In genomic region chr7:137818036-137818435, GRCh38 we compare ENCODE assay signal across 24 cellular contexts. TPM values are rescaled to one million over a fixed set of nuclear protein-coding genes. Genes with fewer than 3 reads are reported as not detected.
DNase-seq lines count a peak whose midpoint lies in the region; ATAC-seq, FAIRE-seq and TF ChIP-seq lines count a peak whose summit lies in the region.
"Had no signal": no experiment of that assay in that cellular context is flagged by ENCODE, and none has a peak within 500 bp of the region (broad histone marks: within the 10 kb centered on the region; RNA-seq: fewer than 3 reads in every experiment).

No MANE protein-coding gene starts in this region.

- no peaks in the 10 kb centered on the region for H3K79me2 ChIP-seq in fibroblast of lung (ENCODE audit: control insufficient read depth, insufficient read depth, low read length)

- no peak overlapping the region for H3K27ac ChIP-seq in fibroblast of lung (ENCODE audit: insufficient read depth, low read length)
- no peak overlapping the region for H3K27ac ChIP-seq in small intestine (ENCODE audit: low read depth in 1 of 2, low read length in 1 of 2)
- H3K27ac ChIP-seq: breast epithelium, C4-2B, psoas muscle, spleen had no signal

- DNase-seq in NCI-H2029 treated with DMSO at 0.1 percent for 48 hours (lab: John Stamatoyannopoulos, UW) (peak; percentile 22), NCI-H2029 (lab: John Stamatoyannopoulos, UW) (no peak), LHCN-M2 (ENCODE audit: low read depth) (peak; percentile 86), fibroblast of lung (ENCODE audit: low read depth in 2 of 2) (peak; percentile 44 to 73), small intestine (peak; percentile 3), ecto neural progenitor cell (ENCODE audit: low spot score) (no peak)
- DNase-seq: activated CD8-positive, alpha-beta memory T cell treated with anti-CD3 and anti-CD28 coated beads, Interleukin-2, amount 10 ng/mL, durations not matched to agents 7 days and 5 days; activated naive CD8-positive, alpha-beta T cell treated with anti-CD3 and anti-CD28 coated beads for 36 hours; Kasumi-1; left colon; midbrain; NCI-H1694; NCI-H446; psoas muscle; spleen; stimulated activated CD8-positive, alpha-beta memory T cell treated with anti-CD3 and anti-CD28 coated beads, Interleukin-4, amount 100 ng/mL, for 48 hours; substantia nigra; SW 1271 had no signal

- WGBS in small intestine, 3 donors, result 62 to 65% (median 64%) methylated on average over 2 of the region's 2 CpGs

- H3K36me3 ChIP-seq in fibroblast of lung (ENCODE audit: control insufficient read depth, insufficient read depth, low read length) (no peaks in the 10 kb centered on the region), small intestine (ENCODE audit: control insufficient read depth in 2 of 2, insufficient read depth in 2 of 2, low read length in 2 of 2) (no peaks in the 10 kb centered on the region)
- H3K36me3 ChIP-seq: breast epithelium, spleen had no signal

- no peak for FAIRE-seq in small intestine (lab: Jason Lieb, UNC)
- FAIRE-seq: urothelium cell line had no signal

- H3K27me3 ChIP-seq in fibroblast of lung (ENCODE audit: control insufficient read depth, insufficient read depth, low read length) (no peaks in the 10 kb centered on the region), small intestine (ENCODE audit: control insufficient read depth in 2 of 2, insufficient read depth in 2 of 2, low read length in 2 of 2) (no peaks in the 10 kb centered on the region)
- H3K27me3 ChIP-seq: breast epithelium had no signal

- no peak overlapping the region for H2AFZ ChIP-seq in fibroblast of lung (ENCODE audit: low read length)

- ATAC-seq in HG02885 (IDR thresholded peaks at IDR 0.05; ENCODE audit: poor library complexity, unreplicated experiment) (no peak), SK-N-SH treated with all-trans-retinoic acid at 6 μM for 48 hours (no peak)
- ATAC-seq: activated CD8-positive, alpha-beta memory T cell treated with anti-CD3 and anti-CD28 coated beads, Interleukin-2, amount 10 ng/mL, durations not matched to agents 7 days and 5 days; activated T-helper 17 cell treated with anti-CD3 and anti-CD28 coated beads, Interleukin-2, amount 50 U/mL, for 72 hours; left colon; psoas muscle had no signal

- H3K4me1 ChIP-seq in fibroblast of lung (ENCODE audit: control insufficient read depth, extremely low read depth, insufficient read depth, low read length) (peaks cover 11% of the 10 kb centered on the region), small intestine (ENCODE audit: control insufficient read depth in 2 of 2, insufficient read depth in 1 of 2, low read depth in 1 of 2, low read length in 1 of 2) (no peaks in the 10 kb centered on the region)
- H3K4me1 ChIP-seq: breast epithelium, psoas muscle, spleen had no signal

- TF ChIP-seq CTCF in fibroblast of lung (conservative IDR thresholded peaks at IDR 0.05 in 1 of 2, IDR thresholded peaks at IDR 0.05 in 1 of 2; ENCODE audit: low read depth in 1 of 2, low read length in 2 of 2), result no peak

- H3K9ac ChIP-seq in fibroblast of lung (ENCODE audit: insufficient read depth, low read length), result no peak overlapping the region

- H4K20me1 ChIP-seq in fibroblast of lung (ENCODE audit: control insufficient read depth, extremely low read depth, insufficient read depth, low read length), result no peaks in the 10 kb centered on the region

- peak overlapping the region; percentile 26 for H3K4me2 ChIP-seq in fibroblast of lung (ENCODE audit: extremely low read depth, insufficient read depth, low read length)

- H3K9me3 ChIP-seq in fibroblast of lung (ENCODE audit: control insufficient read depth, insufficient read depth, low read depth, low read length), result no peaks in the 10 kb centered on the region
- H3K9me3 ChIP-seq in small intestine (ENCODE audit: control insufficient read depth, low read depth), result no peaks in the 10 kb centered on the region
- H3K9me3 ChIP-seq: breast epithelium, psoas muscle, spleen had no signal

- no peak overlapping the region for H3K4me3 ChIP-seq in fibroblast of lung (replicated peaks in 1 of 4; ENCODE audit: control extremely low read depth in 1 of 4, insufficient read depth in 1 of 4, low read depth in 3 of 4, low read length in 4 of 4)
- no peak overlapping the region for H3K4me3 ChIP-seq in small intestine (ENCODE audit: low read depth in 1 of 2, low read length in 2 of 2)
- H3K4me3 ChIP-seq: breast epithelium, psoas muscle, spleen had no signal

TF ChIP-seq in SK-N-SH treated with all-trans-retinoic acid at 6 μM for 48 hours, 23 proteins besides CTCF, POLR2A, EP300 and RAD21:
- no peak for TF ChIP-seq SNAI2 (CRISPR knock-in tag; IDR thresholded peaks at IDR 0.05)
- no peak for TF ChIP-seq ESRRG (CRISPR knock-in tag; IDR thresholded peaks at IDR 0.05)
- TF ChIP-seq ZC3H10 (CRISPR knock-in tag; IDR thresholded peaks at IDR 0.05), result no peak

RNA-seq across cellular contexts. Expression of gene DGKI, which starts 28.7 kb away (rescaled TPM):
- total RNA-seq in LHCN-M2 (2014; rRNA removed) (4.2 and 5.3 TPM in 2 replicates), fibroblast of lung (1.3 and 2.1 TPM in 2 replicates)
- 4.4 TPM for polyA plus RNA-seq in LHCN-M2 (2012)
- polyA plus RNA-seq in fibroblast of lung (0.74 and 0.84 TPM in 2 replicates), small intestine (under 1 TPM in 1 of 3 donors, not detected in 2; 0.54 TPM)
- 0.43 and 0.78 TPM in 2 replicates for polyA plus RNA-seq in fibroblast of lung (2012)
- 0.11 and 0.16 TPM in 2 replicates for polyA minus RNA-seq in fibroblast of lung (ENCODE audit: low replicate concordance)

Comparison
In these comparisons a context has a peak if more than half of its experiments do, and no peak if none do; other contexts are left out.
1. DNase-seq: peak in NCI-H2029 treated with DMSO at 0.1 percent for 48 hours (single experiment), LHCN-M2 (single experiment), fibroblast of lung (2 of 2) and small intestine (single experiment); none in NCI-H2029 (single experiment) and ecto neural progenitor cell (single experiment).